8 cellular contexts compared by ENCODE assay signal in the genomic region with DNA sequence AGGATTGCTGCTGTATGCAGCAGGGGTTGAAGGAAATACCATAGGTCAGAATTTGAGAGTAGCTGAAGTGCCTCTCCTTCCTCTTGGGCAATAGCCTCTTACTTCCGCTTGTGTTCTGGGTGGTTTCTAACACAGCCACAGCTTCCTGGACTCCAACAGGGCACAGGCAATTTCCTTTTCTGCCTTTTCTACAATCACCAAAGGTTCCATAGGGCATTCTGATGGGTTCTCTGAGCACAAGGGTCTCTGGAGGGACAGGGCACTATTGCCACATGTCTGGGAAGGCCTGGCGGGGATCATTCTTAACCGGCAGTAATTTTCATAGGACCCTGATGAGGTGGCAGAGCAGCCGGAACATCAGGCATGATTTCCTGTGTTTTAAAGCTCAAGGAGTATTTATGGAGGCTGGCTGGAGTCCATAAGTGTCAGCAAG. TPM values are rescaled to one million over a fixed set of nuclear protein-coding genes. Genes with fewer than 3 reads are reported as not detected.
DNase-seq lines count a peak whose midpoint lies in the region; FAIRE-seq and TF ChIP-seq lines count a peak whose summit lies in the region.

No MANE protein-coding gene starts in this region.

- no peaks in the 10 kb centered on the region for H4K20me1 ChIP-seq in endothelial cell of umbilical vein (replicated peaks; ENCODE audit: control insufficient read depth, extremely low read depth, insufficient read depth, low read length)

- peak; percentile 29 for DNase-seq in activated CD4-positive, alpha-beta T cell treated with anti-CD3 and anti-CD28 coated beads for 48 hours
- DNase-seq in activated CD4-positive, alpha-beta T cell treated with anti-CD3 and anti-CD28 coated beads, Interleukin-2, amount 50 U/mL, for 48 hours, result no peak
- DNase-seq in SKM-1 treated with dmso at 0.1 percent for 144 hours (lab: John Stamatoyannopoulos, UW; ENCODE audit: unreplicated experiment) (peak; percentile 96), endothelial cell of umbilical vein (ENCODE audit: low read depth, low spot score) (peak; percentile 30), pons (ENCODE audit: low spot score) (peak; percentile 77), retina (no peak), HPDE6-E6E7 (ENCODE audit: extremely low spot score) (no peak), iPS-NIHi7 (ENCODE audit: extremely low spot score) (no peak)

- TF ChIP-seq CTCF in endothelial cell of umbilical vein (IDR thresholded peaks at IDR 0.05; ENCODE audit: extremely low read depth in 1 of 2, insufficient read depth in 1 of 2, low read depth in 1 of 2, low read length in 2 of 2), result no peak

- H3K9me3 ChIP-seq in endothelial cell of umbilical vein (replicated peaks; ENCODE audit: control insufficient read depth, insufficient read depth, low read length), result no peaks in the 10 kb centered on the region

- CTCF ChIA-PET in endothelial cell of umbilical vein (lab: Charles Lee), result interaction anchor here (1.4 to 2.5 kb wide), 4 partner anchors 11 to 80 kb away, joined by 3 to 18 read pairs (median 6); a partner anchor contains a TSS

- H3K4me2 ChIP-seq in endothelial cell of umbilical vein (ENCODE audit: insufficient read depth, low read length), result peak overlapping the region; percentile 66

- H3K27me3 ChIP-seq in endothelial cell of umbilical vein (ENCODE audit: control insufficient read depth in 2 of 2, insufficient read depth in 2 of 2, low read length in 2 of 2), result no peaks in the 10 kb centered on the region

- H3K27ac ChIP-seq in endothelial cell of umbilical vein (ENCODE audit: insufficient read depth, low read depth, low read length), result peak overlapping the region; percentile 30

- H3K4me3 ChIP-seq in endothelial cell of umbilical vein (replicated peaks in 1 of 3; ENCODE audit: insufficient read depth in 1 of 3, low read depth in 1 of 3, low read length in 3 of 3), result no peak overlapping the region

- peaks cover 21% of the 10 kb centered on the region for H3K4me1 ChIP-seq in endothelial cell of umbilical vein (ENCODE audit: control insufficient read depth, extremely low read depth, insufficient read depth, low read length)

- intact Hi-C loops in endothelial cell of umbilical vein (cut with micrococcal nuclease), result loop anchor here (10.0 kb wide), 1 partner anchor 456 kb away; a partner anchor contains a TSS

- no TSS peak for BruUV-seq in endothelial cell of umbilical vein (replicated peaks; lab: Mats Ljungman, UMichigan)

- POLR2A ChIA-PET in endothelial cell of umbilical vein (lab: Charles Lee), result no interaction called here

- no peak overlapping the region for H3K9ac ChIP-seq in endothelial cell of umbilical vein (replicated peaks; ENCODE audit: extremely low read depth, insufficient read depth, low read length)

- no peaks in the 10 kb centered on the region for H3K79me2 ChIP-seq in endothelial cell of umbilical vein (ENCODE audit: control insufficient read depth, insufficient read depth, low read length)

- no peaks in the 10 kb centered on the region for H3K9me1 ChIP-seq in endothelial cell of umbilical vein (replicated peaks; ENCODE audit: control insufficient read depth, extremely low read depth, insufficient read depth, low read length)

- dilution Hi-C loops in endothelial cell of umbilical vein (cut with MboI; ENCODE audit: extremely low pct_ligation_motif_present, low sequenced_read_pairs), result no loop called here

- FAIRE-seq in endothelial cell of umbilical vein (lab: Jason Lieb, UNC), result peak; percentile 81

- H3K36me3 ChIP-seq in endothelial cell of umbilical vein (ENCODE audit: control insufficient read depth in 2 of 2, extremely low read depth in 1 of 2, insufficient read depth in 2 of 2, low read length in 2 of 2), result no peaks in the 10 kb centered on the region

- H2AFZ ChIP-seq in endothelial cell of umbilical vein (ENCODE audit: low read depth, low read length), result peak overlapping the region; percentile 86

- no peak for TF ChIP-seq POLR2A in endothelial cell of umbilical vein (IDR thresholded peaks at IDR 0.05; ENCODE audit: low read depth, low read length)

TF ChIP-seq in endothelial cell of umbilical vein, 7 proteins besides CTCF, POLR2A, EP300 and RAD21:
- TF ChIP-seq MYC (IDR thresholded peaks at IDR 0.05; ENCODE audit: low read depth, low read length), result no peak
- no peak for TF ChIP-seq POLR2AphosphoS5 (IDR thresholded peaks at IDR 0.05; ENCODE audit: insufficient read depth, low read depth, low read length)
- TF ChIP-seq, protein P1, sequence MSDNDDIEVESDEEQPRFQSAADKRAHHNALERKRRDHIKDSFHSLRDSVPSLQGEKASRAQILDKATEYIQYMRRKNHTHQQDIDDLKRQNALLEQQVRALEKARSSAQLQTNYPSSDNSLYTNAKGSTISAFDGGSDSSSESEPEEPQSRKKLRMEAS (IDR thresholded peaks at IDR 0.05; ENCODE audit: insufficient read depth, insufficient read length), result no peak
- no peak for TF ChIP-seq JUN (IDR thresholded peaks at IDR 0.05; ENCODE audit: borderline replicate concordance, insufficient read depth, insufficient read length, low read depth)
- TF ChIP-seq FOS (IDR thresholded peaks at IDR 0.05; ENCODE audit: borderline replicate concordance, insufficient read depth, low read length), result no peak
- TF ChIP-seq GATA2 (IDR thresholded peaks at IDR 0.05; ENCODE audit: insufficient read depth, insufficient read length, low read depth, low read length), result no peak
- no peak for TF ChIP-seq EZH2 (IDR thresholded peaks at IDR 0.05; ENCODE audit: borderline replicate concordance, low read depth, low read length, severe bottlenecking)

RNA-seq across cellular contexts. Expression of a gene that starts 5.5 kb away (rescaled TPM):
- 40.3 and 41.6 TPM in 2 replicates for total RNA-seq in endothelial cell of umbilical vein
- 101 and 145 TPM in 2 replicates for polyA plus RNA-seq in endothelial cell of umbilical vein
- polyA plus RNA-seq in endothelial cell of umbilical vein (2011; cell fraction: cytosol; rRNA removed), result 44.2 and 64.4 TPM in 2 replicates
- 38.2 and 43.8 TPM in 2 replicates for polyA plus RNA-seq in endothelial cell of umbilical vein (2011; cell fraction: nucleus; rRNA removed)
- 29.8 and 42.6 TPM in 2 replicates for polyA plus RNA-seq in endothelial cell of umbilical vein (2012)
- polyA minus RNA-seq in endothelial cell of umbilical vein, result 21.8 and 27.8 TPM in 2 replicates
- 44.4 TPM for polyA minus RNA-seq in endothelial cell of umbilical vein (2011; cell fraction: cytosol; rRNA and poly(A)+ RNA removed)
- 9.5 and 12.6 TPM in 2 replicates for polyA minus RNA-seq in endothelial cell of umbilical vein (2011; cell fraction: nucleus; rRNA and poly(A)+ RNA removed)

RNA-seq across cellular contexts. Expression of a gene that starts 31.5 kb away (rescaled TPM):
- total RNA-seq in endothelial cell of umbilical vein, result not detected in 2 replicates
- not detected in 2 replicates for polyA plus RNA-seq in endothelial cell of umbilical vein
- polyA plus RNA-seq in endothelial cell of umbilical vein (2011; cell fraction: cytosol; rRNA removed), result 0.04 and 0.10 TPM in 2 replicates
- polyA plus RNA-seq in endothelial cell of umbilical vein (2011; cell fraction: nucleus; rRNA removed), result not detected in 2 replicates
- 1.1 TPM in 1 of 2 replicates, not detected in the other for polyA plus RNA-seq in endothelial cell of umbilical vein (2012)
- not detected in 2 replicates for polyA minus RNA-seq in endothelial cell of umbilical vein
- not detected for polyA minus RNA-seq in endothelial cell of umbilical vein (2011; cell fraction: cytosol; rRNA and poly(A)+ RNA removed)
- not detected in 2 replicates for polyA minus RNA-seq in endothelial cell of umbilical vein (2011; cell fraction: nucleus; rRNA and poly(A)+ RNA removed)

RNA-seq across cellular contexts. Expression of a gene that starts 38.9 kb away (rescaled TPM):
- total RNA-seq in endothelial cell of umbilical vein, result 2.6 and 3.2 TPM in 2 replicates
- polyA plus RNA-seq in endothelial cell of umbilical vein, result 0.44 and 0.49 TPM in 2 replicates
- 0.45 and 0.54 TPM in 2 replicates for polyA plus RNA-seq in endothelial cell of umbilical vein (2011; cell fraction: cytosol; rRNA removed)
- 0.38 and 0.41 TPM in 2 replicates for polyA plus RNA-seq in endothelial cell of umbilical vein (2011; cell fraction: nucleus; rRNA removed)
- 0.53 and 0.59 TPM in 2 replicates for polyA plus RNA-seq in endothelial cell of umbilical vein (2012)
- polyA minus RNA-seq in endothelial cell of umbilical vein, result 1.1 TPM in 2 replicates
- not detected for polyA minus RNA-seq in endothelial cell of umbilical vein (2011; cell fraction: cytosol; rRNA and poly(A)+ RNA removed)
- polyA minus RNA-seq in endothelial cell of umbilical vein (2011; cell fraction: nucleus; rRNA and poly(A)+ RNA removed), result 0.10 and 0.38 TPM in 2 replicates

RNA-seq across cellular contexts. Expression of a gene that starts 49.5 kb away (rescaled TPM):
- 35.9 and 39.5 TPM in 2 replicates for total RNA-seq in endothelial cell of umbilical vein
- 74.2 and 98.7 TPM in 2 replicates for polyA plus RNA-seq in endothelial cell of umbilical vein
- 64.8 and 73.6 TPM in 2 replicates for polyA plus RNA-seq in endothelial cell of umbilical vein (2011; cell fraction: cytosol; rRNA removed)
- polyA plus RNA-seq in endothelial cell of umbilical vein (2011; cell fraction: nucleus; rRNA removed), result 36.9 and 42.1 TPM in 2 replicates
- 41.2 and 44.9 TPM in 2 replicates for polyA plus RNA-seq in endothelial cell of umbilical vein (2012)
- polyA minus RNA-seq in endothelial cell of umbilical vein, result 32.5 and 44.4 TPM in 2 replicates
- polyA minus RNA-seq in endothelial cell of umbilical vein (2011; cell fraction: cytosol; rRNA and poly(A)+ RNA removed), result 56.1 TPM
- 7.5 and 10.0 TPM in 2 replicates for polyA minus RNA-seq in endothelial cell of umbilical vein (2011; cell fraction: nucleus; rRNA and poly(A)+ RNA removed)

Comparison
In these comparisons a context has a peak if more than half of its experiments do, and no peak if none do; other contexts are left out.
1. DNase-seq: peak in activated CD4-positive, alpha-beta T cell treated with anti-CD3 and anti-CD28 coated beads for 48 hours (single experiment), SKM-1 treated with dmso at 0.1 percent for 144 hours (single experiment), endothelial cell of umbilical vein (single experiment) and pons (single experiment); none in activated CD4-positive, alpha-beta T cell treated with anti-CD3 and anti-CD28 coated beads, Interleukin-2, amount 50 U/mL, for 48 hours (0 of 2), retina (single experiment), HPDE6-E6E7 (single experiment) and iPS-NIHi7 (single experiment).